In genomic region chr12:98594050-98594853, GRCh38 we compare ENCODE assay signal across 8 cellular contexts. TPM values are rescaled to one million over a fixed set of nuclear protein-coding genes. Genes with fewer than 3 reads are reported as not detected.
A peak's percentile ranks its signal among the peaks of the same experiment; 100 is the strongest.
DNase-seq lines count a peak whose midpoint lies in the region; TF ChIP-seq lines count a peak whose summit lies in the region.

No MANE protein-coding gene starts in this region.

- peak; percentile 10 to 25 for DNase-seq in stimulated activated CD4-positive, alpha-beta T cell treated with anti-CD3 and anti-CD28 coated beads, Interleukin-1b, Interleukin-23, amount 100 ng/mL, for 4 hours (ENCODE audit: low read depth in 2 of 2)
- no peak for DNase-seq in stimulated activated CD4-positive, alpha-beta T cell treated with anti-CD3 and anti-CD28 coated beads, Interleukin-12 subunit alpha, Interleukin-12 subunit beta, amount 100 ng/mL, for 4 hours
- DNase-seq in Karpas-422 (peak; percentile 60), cardiac muscle cell (ENCODE audit: low read depth in 1 of 2, low spot score in 1 of 2) (peak; percentile 29 to 45), posterior cingulate gyrus (peak in 7 of 10 donors; percentile 6 to 87 (median 28)), NCI-H226 (no peak), T1000 (lab: John Stamatoyannopoulos, UW) (no peak)
- peak; percentile 20 for DNase-seq in activated T-helper 9 cell treated with anti-CD3 and anti-CD28 coated beads, Interleukin-2, amount 50 U/mL, for 16 hours (ENCODE audit: low read depth)

- peaks cover 32% of the 10 kb centered on the region for H4K20me1 ChIP-seq in Karpas-422 (ENCODE audit: insufficient read depth, low read depth, low read length)

- intact Hi-C loops in posterior cingulate gyrus (cut with DNase I) = loop anchor here (5.0 kb wide), 1 partner anchor 92 kb away; no protein-coding TSS in a partner anchor

- peak overlapping the region; percentile 99 for H3K4me3 ChIP-seq in Karpas-422 (ENCODE audit: low read length)
- peak overlapping the region; percentile 96 for H3K4me3 ChIP-seq in cardiac muscle cell

- no peak for TF ChIP-seq CTCF in cardiac muscle cell (IDR thresholded peaks at IDR 0.05; ENCODE audit: low read depth, low read length)

- H3K9me3 ChIP-seq in Karpas-422 (ENCODE audit: low read length) (no peaks in the 10 kb centered on the region), cardiac muscle cell (ENCODE audit: low read depth) (no peaks in the 10 kb centered on the region)

- H3K27ac ChIP-seq in Karpas-422 (ENCODE audit: low read length) (peak overlapping the region; percentile 86), cardiac muscle cell (peak overlapping the region; percentile 97)

- no peak overlapping the region for H2AFZ ChIP-seq in Karpas-422 (ENCODE audit: low read length)

- H3K9ac ChIP-seq in Karpas-422 (ENCODE audit: low read length) = peak overlapping the region; percentile 100

- H3K36me3 ChIP-seq in Karpas-422 (ENCODE audit: insufficient read depth, low read length) (peaks cover 44% of the 10 kb centered on the region), cardiac muscle cell (peaks cover 33% of the 10 kb centered on the region)

- H3K4me2 ChIP-seq in Karpas-422 (ENCODE audit: low read depth, low read length, poor library complexity, severe bottlenecking) = peak overlapping the region; percentile 80

- no peaks in the 10 kb centered on the region for H3K27me3 ChIP-seq in Karpas-422 (ENCODE audit: low read length)
- H3K27me3 ChIP-seq in cardiac muscle cell = no peaks in the 10 kb centered on the region

- no peaks in the 10 kb centered on the region for H3K9me2 ChIP-seq in Karpas-422 (replicated peaks; ENCODE audit: insufficient read depth, low read length)

- peaks cover 20% of the 10 kb centered on the region for H3K4me1 ChIP-seq in Karpas-422 (ENCODE audit: low read length)
- peaks cover 15% of the 10 kb centered on the region for H3K4me1 ChIP-seq in cardiac muscle cell (ENCODE audit: low read depth)

- peaks cover 50% of the 10 kb centered on the region for H3K79me2 ChIP-seq in Karpas-422 (ENCODE audit: low read length)

RNA-seq across cellular contexts. Expression of gene SLC25A3, which starts 0.8 kb away (rescaled TPM):
- 478 and 582 TPM in 2 replicates for total RNA-seq in Karpas-422 (2014; rRNA removed; shearing (Covaris generic); ENCODE audit: low replicate concordance)
- total RNA-seq in cardiac muscle cell = 1,140 and 1,319 TPM in 2 replicates
- polyA plus RNA-seq in cardiac muscle cell = 711 and 804 TPM in 2 replicates

RNA-seq across cellular contexts. Expression of gene IKBIP, which starts 50.3 kb away (rescaled TPM):
- total RNA-seq in Karpas-422 (2014; rRNA removed; shearing (Covaris generic); ENCODE audit: low replicate concordance) = 30.5 and 48.5 TPM in 2 replicates
- total RNA-seq in cardiac muscle cell = 19.7 and 25.6 TPM in 2 replicates
- 22.7 and 31.7 TPM in 2 replicates for polyA plus RNA-seq in cardiac muscle cell

RNA-seq across cellular contexts. Expression of gene APAF1, which starts 50.8 kb away (rescaled TPM):
- 34.1 and 63.3 TPM in 2 replicates for total RNA-seq in Karpas-422 (2014; rRNA removed; shearing (Covaris generic); ENCODE audit: low replicate concordance)
- total RNA-seq in cardiac muscle cell = 13.6 and 13.8 TPM in 2 replicates
- 11.8 and 13.4 TPM in 2 replicates for polyA plus RNA-seq in cardiac muscle cell

Comparison
In these comparisons a context has a peak if more than half of its experiments do, and no peak if none do; other contexts are left out.
1. DNase-seq: peak in stimulated activated CD4-positive, alpha-beta T cell treated with anti-CD3 and anti-CD28 coated beads, Interleukin-1b, Interleukin-23, amount 100 ng/mL, for 4 hours (2 of 2), Karpas-422 (single experiment), activated T-helper 9 cell treated with anti-CD3 and anti-CD28 coated beads, Interleukin-2, amount 50 U/mL, for 16 hours (single experiment), cardiac muscle cell (2 of 2) and posterior cingulate gyrus (7 of 10); none in stimulated activated CD4-positive, alpha-beta T cell treated with anti-CD3 and anti-CD28 coated beads, Interleukin-12 subunit alpha, Interleukin-12 subunit beta, amount 100 ng/mL, for 4 hours (single experiment), NCI-H226 (single experiment) and T1000 (single experiment).